25 cellular contexts compared by ENCODE assay signal in the genomic region with DNA sequence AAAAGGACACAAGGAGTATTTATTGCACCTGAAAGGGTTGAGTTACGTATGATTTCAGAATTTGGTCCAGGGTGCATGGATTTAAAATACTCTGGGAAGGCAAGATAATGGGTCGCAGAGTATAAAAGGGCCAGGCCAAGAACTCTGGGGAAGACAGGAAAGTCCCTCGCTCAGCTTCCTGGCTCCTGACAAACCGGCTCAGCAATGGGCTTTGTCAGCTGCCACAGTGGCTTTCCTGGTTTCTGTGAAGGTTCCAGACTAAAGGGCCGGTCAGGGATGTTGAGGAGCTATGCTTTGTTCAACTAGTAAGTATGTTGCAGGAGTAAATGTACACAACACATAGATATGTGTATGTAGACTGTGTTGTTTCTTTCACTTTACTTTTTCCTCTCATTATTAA.
"Had no signal": no experiment of that assay in that cellular context is flagged by ENCODE, and none has a peak within 500 bp of the region (broad histone marks: within the 10 kb centered on the region; RNA-seq: fewer than 3 reads in every experiment).

No MANE protein-coding gene starts in this region.

- FAIRE-seq: TTC549 had no signal

- H3K9me3 Mint-ChIP-seq: activated CD4-positive, alpha-beta memory T cell treated with anti-CD3 and anti-CD28 coated beads, Interleukin-2, amount 10 ng/mL, durations not matched to agents 7 days and 5 days; activated naive CD4-positive, alpha-beta T cell treated with anti-CD3 and anti-CD28 coated beads, Interleukin-2, amount 10 ng/mL, durations not matched to agents 7 days and 5 days; activated naive CD8-positive, alpha-beta T cell treated with anti-CD3 and anti-CD28 coated beads for 36 hours; activated T-cell treated with anti-CD3 and anti-CD28 coated beads, Interleukin-2, amount 50 U/mL, for 72 hours; activated T-helper 2 cell treated with anti-CD3 and anti-CD28 coated beads, Interferon-gamma antibody, Interleukin-2, Interleukin-4, amounts not matched to agents 10 μg/mL and 5 μg/mL and 100 μg/mL, durations not matched to agents 14 hours and 24 hours and 36 hours had no signal

- H3K4me1 Mint-ChIP-seq: activated CD4-positive, alpha-beta memory T cell treated with anti-CD3 and anti-CD28 coated beads, Interleukin-2, amount 10 ng/mL, durations not matched to agents 7 days and 5 days; activated CD4-positive, alpha-beta T cell treated with anti-CD3 and anti-CD28 coated beads for 36 hours; activated naive CD4-positive, alpha-beta T cell treated with anti-CD3 and anti-CD28 coated beads, Interleukin-2, amount 10 ng/mL, durations not matched to agents 7 days and 5 days; activated naive CD8-positive, alpha-beta T cell treated with anti-CD3 and anti-CD28 coated beads for 36 hours; T-helper 17 cell had no signal

- DNase-seq: activated CD4-positive, alpha-beta memory T cell treated with anti-CD3 and anti-CD28 coated beads, Interleukin-2, amount 10 ng/mL, durations not matched to agents 7 days and 5 days; activated CD4-positive, alpha-beta T cell treated with anti-CD3 and anti-CD28 coated beads for 36 hours; activated CD4-positive, alpha-beta T cell treated with anti-CD3 and anti-CD28 coated beads, Interleukin-2, amount 50 U/mL, for 1 hour; activated gamma-delta T cell treated with Interleukin-2 at 50 U/mL for 16 hours; activated naive CD4-positive, alpha-beta T cell treated with anti-CD3 and anti-CD28 coated beads, Interleukin-2, amount 10 ng/mL, durations not matched to agents 7 days and 5 days; activated naive CD8-positive, alpha-beta T cell treated with anti-CD3 and anti-CD28 coated beads for 36 hours; activated T-cell treated with anti-CD3 and anti-CD28 coated beads for 4 hours; activated T-cell treated with anti-CD3 and anti-CD28 coated beads, Interleukin-2, amount 50 U/mL, for 72 hours; brain microvascular endothelial cell; cerebellar nuclear complex; NCI-H1092; NCI-H1436; NCI-H1694 treated with DMSO at 0.1 percent for 48 hours; NCI-H2081; NCI-H446; NCI-H524; Peyer's patch; SHP77 treated with DMSO at 0.1 percent for 48 hours; T-helper 17 cell; T1000 had no signal

- H3K9me3 ChIP-seq: Peyer's patch had no signal

- H3K27me3 ChIP-seq: brain microvascular endothelial cell, Peyer's patch had no signal

- H3K27me3 Mint-ChIP-seq: activated CD4-positive, alpha-beta T cell treated with anti-CD3 and anti-CD28 coated beads for 36 hours; activated naive CD8-positive, alpha-beta T cell treated with anti-CD3 and anti-CD28 coated beads for 36 hours had no signal

- H3K36me3 Mint-ChIP-seq: activated naive CD4-positive, alpha-beta T cell treated with anti-CD3 and anti-CD28 coated beads, Interleukin-2, amount 10 ng/mL, durations not matched to agents 7 days and 5 days; activated naive CD8-positive, alpha-beta T cell treated with anti-CD3 and anti-CD28 coated beads for 36 hours had no signal

- H3K4me3 ChIP-seq: Peyer's patch had no signal

- ATAC-seq: activated CD4-positive, alpha-beta T cell treated with anti-CD3 and anti-CD28 coated beads for 36 hours; activated T-cell treated with anti-CD3 and anti-CD28 coated beads, Interleukin-2, amount 50 U/mL, for 72 hours; T-helper 17 cell had no signal

- H3K4me3 Mint-ChIP-seq: activated CD4-positive, alpha-beta memory T cell treated with anti-CD3 and anti-CD28 coated beads, Interleukin-2, amount 10 ng/mL, durations not matched to agents 7 days and 5 days; activated CD4-positive, alpha-beta T cell treated with anti-CD3 and anti-CD28 coated beads for 36 hours; activated naive CD4-positive, alpha-beta T cell treated with anti-CD3 and anti-CD28 coated beads, Interleukin-2, amount 10 ng/mL, durations not matched to agents 7 days and 5 days; activated naive CD8-positive, alpha-beta T cell treated with anti-CD3 and anti-CD28 coated beads for 36 hours; activated T-cell treated with anti-CD3 and anti-CD28 coated beads, Interleukin-2, amount 50 U/mL, for 72 hours; T-helper 17 cell had no signal

- H3K27ac ChIP-seq: brain microvascular endothelial cell, KMS-11, Peyer's patch, RWPE1, VCaP had no signal

- H3K4me1 ChIP-seq: Peyer's patch had no signal

- H3K4me2 ChIP-seq: KMS-11 had no signal

- H3K27ac Mint-ChIP-seq: activated CD4-positive, alpha-beta memory T cell treated with anti-CD3 and anti-CD28 coated beads, Interleukin-2, amount 10 ng/mL, durations not matched to agents 7 days and 5 days; activated CD4-positive, alpha-beta T cell treated with anti-CD3 and anti-CD28 coated beads for 36 hours; activated naive CD4-positive, alpha-beta T cell treated with anti-CD3 and anti-CD28 coated beads, Interleukin-2, amount 10 ng/mL, durations not matched to agents 7 days and 5 days; activated naive CD8-positive, alpha-beta T cell treated with anti-CD3 and anti-CD28 coated beads for 36 hours; activated T-cell treated with anti-CD3 and anti-CD28 coated beads, Interleukin-2, amount 50 U/mL, for 72 hours; activated T-helper 2 cell treated with anti-CD3 and anti-CD28 coated beads, Interferon-gamma antibody, Interleukin-2, Interleukin-4, amounts not matched to agents 10 μg/mL and 5 μg/mL and 100 μg/mL, durations not matched to agents 14 hours and 24 hours and 36 hours; T-helper 17 cell had no signal

- H3K9ac ChIP-seq: KMS-11 had no signal

- H3K36me3 ChIP-seq: brain microvascular endothelial cell, Peyer's patch had no signal
